ENCODE assay signal across 25 cellular contexts in the genomic region with DNA sequence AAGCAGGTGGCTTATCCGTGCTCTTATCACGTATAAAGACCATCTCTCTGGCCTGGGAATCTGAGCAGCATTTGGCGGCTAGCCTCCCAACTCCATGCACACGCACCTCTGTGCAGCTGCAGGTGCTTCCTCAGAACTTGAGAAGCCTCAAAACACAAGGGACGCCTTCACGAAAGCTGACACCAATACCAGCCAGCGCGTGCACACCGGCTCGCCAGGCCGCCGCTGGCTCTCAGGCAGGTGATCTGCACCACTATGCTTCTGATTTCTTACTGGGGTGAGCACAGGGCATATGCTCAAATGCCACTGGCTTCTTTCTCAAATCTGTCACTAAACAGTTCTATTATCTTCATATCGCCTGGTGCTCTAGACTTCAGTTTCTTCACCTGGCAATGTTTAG.
A peak's percentile ranks its signal among the peaks of the same experiment; 100 is the strongest.
DNase-seq lines count a peak whose midpoint lies in the region; ATAC-seq and TF ChIP-seq lines count a peak whose summit lies in the region.
"Had no signal": no experiment of that assay in that cellular context is flagged by ENCODE, and none has a peak within 500 bp of the region (broad histone marks: within the 10 kb centered on the region; RNA-seq: fewer than 3 reads in every experiment).

No MANE protein-coding gene starts in this region.

- H3K4me3 ChIP-seq in upper lobe of right lung = no peak overlapping the region
- H3K4me3 ChIP-seq: breast epithelium, heart right ventricle, transverse colon had no signal

- BruUV-seq in MCF 10A (replicated peaks; lab: Mats Ljungman, UMichigan) = no TSS peak

- H3K9me3 ChIP-seq in upper lobe of right lung = no peaks in the 10 kb centered on the region
- H3K9me3 ChIP-seq: breast epithelium, heart right ventricle, transverse colon had no signal

- DNase-seq in NCI-H1436 treated with DMSO at 0.1 percent for 48 hours (lab: John Stamatoyannopoulos, UW) (peak; percentile 73), NCI-H2171 treated with DMSO at 0.1 percent for 48 hours (lab: John Stamatoyannopoulos, UW) (peak; percentile 89), left kidney (ENCODE audit: low read depth, low spot score) (peak; percentile 84), upper lobe of right lung (no peak), MCF 10A (ENCODE audit: unreplicated experiment) (no peak)
- DNase-seq: activated naive CD4-positive, alpha-beta T cell treated with anti-CD3 and anti-CD28 coated beads, Interleukin-2, amount 10 ng/mL, durations not matched to agents 7 days and 5 days; amygdala; effector CD8-positive, alpha-beta T cell; erythroblast; heart right ventricle; mesendoderm; NCI-H1694; NCI-H774; stimulated activated CD8-positive, alpha-beta memory T cell treated with anti-CD3 and anti-CD28 coated beads, Interleukin-4, amount 100 ng/mL, for 48 hours; T-helper 2 cell; transverse colon; WERI-Rb-1 had no signal

- ATAC-seq in GM18861 (IDR thresholded peaks at IDR 0.05; ENCODE audit: unreplicated experiment) = peak; percentile 38
- no peak for ATAC-seq in upper lobe of right lung
- no peak for ATAC-seq in GM18517 (IDR thresholded peaks at IDR 0.05; ENCODE audit: unreplicated experiment)
- ATAC-seq in HG02884 (IDR thresholded peaks at IDR 0.05; ENCODE audit: unreplicated experiment) = no peak
- ATAC-seq: heart right ventricle, left lobe of liver, SK-N-SH treated with all-trans-retinoic acid at 6 μM for 48 hours had no signal

- intact Hi-C loops in upper lobe of right lung (cut with DNase I) (no loop called here), MCF 10A (cut with micrococcal nuclease) (no loop called here)

- H3K9me3 Mint-ChIP-seq in MCF 10A (ENCODE audit: unreplicated experiment) = no peaks in the 10 kb centered on the region
- H3K9me3 Mint-ChIP-seq: activated naive CD4-positive, alpha-beta T cell treated with anti-CD3 and anti-CD28 coated beads, Interleukin-2, amount 10 ng/mL, durations not matched to agents 7 days and 5 days; activated T-helper 1 cell treated with anti-CD3 and anti-CD28 coated beads, Interleukin-12 subunit alpha, Interleukin-12 subunit beta, Interleukin-2, Interleukin-4 antibody, amounts not matched to agents 30 ng/mL and 10 ng/mL and 1 ng/mL, durations not matched to agents 14 hours and 24 hours and 36 hours had no signal

- H3K36me3 ChIP-seq in upper lobe of right lung = no peaks in the 10 kb centered on the region
- H3K36me3 ChIP-seq: breast epithelium, heart right ventricle, transverse colon, WERI-Rb-1 had no signal

- H3K27ac ChIP-seq in upper lobe of right lung = no peak overlapping the region
- H3K27ac ChIP-seq: breast epithelium, heart right ventricle, HL-60, transverse colon, WERI-Rb-1 had no signal

- POLR2A ChIA-PET in MCF 10A (lab: Yijun Ruan, JAX) = no interaction called here

- no peaks in the 10 kb centered on the region for H3K27me3 Mint-ChIP-seq in MCF 10A (ENCODE audit: insufficient read depth, unreplicated experiment)

- H3K36me3 Mint-ChIP-seq in MCF 10A (ENCODE audit: insufficient read depth, unreplicated experiment) = no peaks in the 10 kb centered on the region
- H3K36me3 Mint-ChIP-seq: activated naive CD4-positive, alpha-beta T cell treated with anti-CD3 and anti-CD28 coated beads, Interleukin-2, amount 10 ng/mL, durations not matched to agents 7 days and 5 days had no signal

- peaks cover 18% of the 10 kb centered on the region for H3K4me1 Mint-ChIP-seq in MCF 10A (ENCODE audit: insufficient read depth, unreplicated experiment)
- H3K4me1 Mint-ChIP-seq: activated naive CD4-positive, alpha-beta T cell treated with anti-CD3 and anti-CD28 coated beads, Interleukin-2, amount 10 ng/mL, durations not matched to agents 7 days and 5 days had no signal

- H3K4me3 Mint-ChIP-seq in MCF 10A (ENCODE audit: unreplicated experiment) = no peak overlapping the region
- H3K4me3 Mint-ChIP-seq: activated naive CD4-positive, alpha-beta T cell treated with anti-CD3 and anti-CD28 coated beads, Interleukin-2, amount 10 ng/mL, durations not matched to agents 7 days and 5 days; activated T-helper 1 cell treated with anti-CD3 and anti-CD28 coated beads, Interleukin-12 subunit alpha, Interleukin-12 subunit beta, Interleukin-2, Interleukin-4 antibody, amounts not matched to agents 30 ng/mL and 10 ng/mL and 1 ng/mL, durations not matched to agents 14 hours and 24 hours and 36 hours had no signal

- peaks cover 21% of the 10 kb centered on the region for H3K4me1 ChIP-seq in upper lobe of right lung
- H3K4me1 ChIP-seq: breast epithelium had no signal

- no peaks in the 10 kb centered on the region for H3K27me3 ChIP-seq in upper lobe of right lung
- H3K27me3 ChIP-seq: breast epithelium, heart right ventricle, transverse colon had no signal

- no peak overlapping the region for H3K27ac Mint-ChIP-seq in MCF 10A (ENCODE audit: low read depth, unreplicated experiment)
- H3K27ac Mint-ChIP-seq: activated naive CD4-positive, alpha-beta T cell treated with anti-CD3 and anti-CD28 coated beads, Interleukin-2, amount 10 ng/mL, durations not matched to agents 7 days and 5 days; activated T-helper 1 cell treated with anti-CD3 and anti-CD28 coated beads, Interleukin-12 subunit alpha, Interleukin-12 subunit beta, Interleukin-2, Interleukin-4 antibody, amounts not matched to agents 30 ng/mL and 10 ng/mL and 1 ng/mL, durations not matched to agents 14 hours and 24 hours and 36 hours had no signal

- CTCF ChIA-PET in MCF 10A (lab: Yijun Ruan, JAX) = no interaction called here

- no peak for TF ChIP-seq CTCF in upper lobe of right lung (IDR thresholded peaks at IDR 0.05)
- no peak for TF ChIP-seq CTCF in MCF 10A (IDR thresholded peaks at IDR 0.05; ENCODE audit: unreplicated experiment)

Comparison
In these comparisons a context has a peak if more than half of its experiments do, and no peak if none do; other contexts are left out.
1. DNase-seq: peak in NCI-H1436 treated with DMSO at 0.1 percent for 48 hours (single experiment), NCI-H2171 treated with DMSO at 0.1 percent for 48 hours (single experiment) and left kidney (single experiment); none in upper lobe of right lung (single experiment) and MCF 10A (single experiment).